Comparison of ENCODE assay signal across 24 cellular contexts in the genomic region with DNA sequence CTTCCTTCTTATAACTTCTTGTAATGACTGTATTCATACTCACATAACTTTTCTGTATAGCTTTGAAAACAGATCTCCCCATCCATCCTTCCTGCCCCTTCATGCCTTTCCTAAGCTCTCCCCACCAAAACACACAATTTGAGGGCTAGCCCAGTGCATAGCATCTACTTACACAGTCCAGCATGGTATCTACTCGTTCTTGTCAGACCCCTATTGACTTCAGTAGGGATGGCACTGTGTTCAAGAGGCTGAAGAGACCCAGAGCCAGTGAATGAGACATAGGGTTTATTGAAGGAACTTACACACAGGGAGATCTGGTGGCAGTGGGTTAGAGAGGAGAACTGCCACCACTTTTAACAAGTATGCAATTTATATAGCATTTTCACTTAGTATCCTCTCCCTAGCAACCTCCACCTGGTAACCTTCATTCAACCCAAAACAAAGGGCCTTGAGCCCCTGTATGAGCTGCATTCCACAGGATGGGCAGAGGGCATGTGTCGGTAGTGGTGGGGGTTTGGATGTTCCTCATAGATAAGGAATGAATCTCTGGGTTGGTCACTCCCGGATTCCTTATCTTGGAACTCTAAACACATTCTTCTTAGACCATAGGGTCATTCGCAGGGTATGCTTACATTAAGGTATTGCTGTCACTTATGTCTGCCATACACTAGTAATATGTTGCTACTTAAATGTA.
DNase-seq lines count a peak whose midpoint lies in the region; ATAC-seq and TF ChIP-seq lines count a peak whose summit lies in the region.
"Had no signal": no experiment of that assay in that cellular context is flagged by ENCODE, and none has a peak within 500 bp of the region (broad histone marks: within the 10 kb centered on the region; RNA-seq: fewer than 3 reads in every experiment).

No MANE protein-coding gene starts in this region.

- H3K4me1 ChIP-seq in vagina = no peaks in the 10 kb centered on the region
- H3K4me1 ChIP-seq: left ventricle myocardium inferior, psoas muscle, tibial artery had no signal

- no peak overlapping the region for H3K27ac ChIP-seq in vagina
- H3K27ac ChIP-seq: left ventricle myocardium inferior, psoas muscle, skin epidermis, tibial artery had no signal

- H3K4me3 ChIP-seq in choroid plexus epithelial cell (ENCODE audit: low read depth, low read length) (no peak overlapping the region), vagina (no peak overlapping the region)
- H3K4me3 ChIP-seq: left ventricle myocardium inferior, mucosa of descending colon, psoas muscle, skin epidermis, tibial artery had no signal

- TF ChIP-seq CTCF in choroid plexus epithelial cell (conservative IDR thresholded peaks at IDR 0.05; ENCODE audit: low read depth, low read length) (no peak), vagina (IDR thresholded peaks at IDR 0.05) (no peak)

- H3K9me3 ChIP-seq in vagina = no peaks in the 10 kb centered on the region
- H3K9me3 ChIP-seq: mucosa of descending colon, psoas muscle, tibial artery had no signal

- no peak overlapping the region for H3K27ac Mint-ChIP-seq in stimulated activated effector memory CD8-positive, alpha-beta T cell treated with anti-CD3 and anti-CD28 coated beads, Interleukin-12 subunit alpha, Interleukin-12 subunit beta, amount 100 ng/mL, for 72 hours
- H3K27ac Mint-ChIP-seq: CD8-positive, alpha-beta memory T cell had no signal

- H3K27me3 ChIP-seq in vagina = no peaks in the 10 kb centered on the region
- H3K27me3 ChIP-seq: tibial artery had no signal

- no peak overlapping the region for H3K4me3 Mint-ChIP-seq in stimulated activated effector memory CD8-positive, alpha-beta T cell treated with anti-CD3 and anti-CD28 coated beads, Interleukin-12 subunit alpha, Interleukin-12 subunit beta, amount 100 ng/mL, for 72 hours
- H3K4me3 Mint-ChIP-seq: CD8-positive, alpha-beta memory T cell had no signal

- intact Hi-C loops in vagina (cut with DNase I) = no loop called here

- DNase-seq in OCI-M1 (lab: John Stamatoyannopoulos, UW) = peak; percentile 83
- peak; percentile 15 for DNase-seq in choroid plexus epithelial cell (ENCODE audit: low read depth)
- no peak for DNase-seq in stimulated activated effector memory CD8-positive, alpha-beta T cell treated with anti-CD3 and anti-CD28 coated beads, Interleukin-12 subunit alpha, Interleukin-12 subunit beta, amount 100 ng/mL, for 72 hours (ENCODE audit: low spot score in 2 of 2)
- no peak for DNase-seq in DMS 273 treated with DMSO at 0.1 percent for 48 hours (lab: John Stamatoyannopoulos, UW)
- no peak for DNase-seq in T-helper 1 cell
- no peak for DNase-seq in vagina (ENCODE audit: extremely low spot score in 2 of 2)
- DNase-seq: activated CD4-positive, alpha-beta T cell treated with anti-CD3 and anti-CD28 coated beads for 1 hour; activated naive CD4-positive, alpha-beta T cell treated with anti-CD3 and anti-CD28 coated beads, Interleukin-2, amount 50 U/mL, for 16 hours; activated T-cell treated with anti-CD3 and anti-CD28 coated beads, Interleukin-2, amount 50 U/mL, for 48 hours; CD8-positive, alpha-beta memory T cell; head of caudate nucleus; left ventricle myocardium inferior; NCI-H1930; NCI-H446 treated with DMSO at 0.1 percent for 48 hours; NK-92 treated with Interleukin-12 subunit alpha and Interleukin-12 subunit beta, amount 100 ng/mL, for 24 hours; psoas muscle; stimulated activated CD4-positive, alpha-beta T cell treated with anti-CD3 and anti-CD28 coated beads, Interleukin-2, amount 100 ng/mL, for 24 hours; stimulated activated naive CD4-positive, alpha-beta T cell treated with Interleukin-2 at 50 U/mL for 16 hours; T-helper 9 cell; tibial artery had no signal

- no peak for TF ChIP-seq POLR2A in vagina (IDR thresholded peaks at IDR 0.05)

- H3K36me3 ChIP-seq in vagina = no peaks in the 10 kb centered on the region
- H3K36me3 ChIP-seq: left ventricle myocardium inferior, tibial artery had no signal

- no peaks in the 10 kb centered on the region for H3K4me1 Mint-ChIP-seq in stimulated activated effector memory CD8-positive, alpha-beta T cell treated with anti-CD3 and anti-CD28 coated beads, Interleukin-12 subunit alpha, Interleukin-12 subunit beta, amount 100 ng/mL, for 72 hours
- H3K4me1 Mint-ChIP-seq: CD8-positive, alpha-beta memory T cell had no signal

- H3K36me3 Mint-ChIP-seq in stimulated activated effector memory CD8-positive, alpha-beta T cell treated with anti-CD3 and anti-CD28 coated beads, Interleukin-12 subunit alpha, Interleukin-12 subunit beta, amount 100 ng/mL, for 72 hours = no peaks in the 10 kb centered on the region
- H3K36me3 Mint-ChIP-seq: CD8-positive, alpha-beta memory T cell had no signal

- peaks cover 3% of the 10 kb centered on the region for H3K9me3 Mint-ChIP-seq in stimulated activated effector memory CD8-positive, alpha-beta T cell treated with anti-CD3 and anti-CD28 coated beads, Interleukin-12 subunit alpha, Interleukin-12 subunit beta, amount 100 ng/mL, for 72 hours

- peak; percentile 26 for ATAC-seq in GM19351 (IDR thresholded peaks at IDR 0.05; ENCODE audit: unreplicated experiment)
- peak; percentile 16 for ATAC-seq in stimulated activated effector memory CD8-positive, alpha-beta T cell treated with anti-CD3 and anti-CD28 coated beads, Interleukin-12 subunit alpha, Interleukin-12 subunit beta, amount 100 ng/mL, for 72 hours
- ATAC-seq in GM21825 (IDR thresholded peaks at IDR 0.05; ENCODE audit: unreplicated experiment) = no peak
- ATAC-seq: psoas muscle had no signal

Comparison
In these comparisons a context has a peak if more than half of its experiments do, and no peak if none do; other contexts are left out.
1. DNase-seq: peak in OCI-M1 (single experiment) and choroid plexus epithelial cell (single experiment); none in stimulated activated effector memory CD8-positive, alpha-beta T cell treated with anti-CD3 and anti-CD28 coated beads, Interleukin-12 subunit alpha, Interleukin-12 subunit beta, amount 100 ng/mL, for 72 hours (0 of 2), DMS 273 treated with DMSO at 0.1 percent for 48 hours (single experiment), T-helper 1 cell (0 of 5) and vagina (0 of 2).